1 cellular context compared by ENCODE assay signal in genomic region chr9:35691757-35692301, GRCh38.
TF ChIP-seq lines count a peak whose summit lies in the region.

No MANE protein-coding gene starts in this region.

TF ChIP-seq in HCT116, 20 proteins besides CTCF, POLR2A, EP300 and RAD21 (continued from another document):
- no peak for TF ChIP-seq EZH2phosphoT487 (IDR thresholded peaks at IDR 0.05; ENCODE audit: borderline replicate concordance)
- no peak for TF ChIP-seq ZBTB33 (IDR thresholded peaks at IDR 0.05; ENCODE audit: extremely low read depth, insufficient replicate concordance, low read length)
- no peak for TF ChIP-seq ELF1 (IDR thresholded peaks at IDR 0.05; ENCODE audit: borderline replicate concordance, low read depth)
- no peak for TF ChIP-seq ZNF274 (IDR thresholded peaks at IDR 0.05; ENCODE audit: low read depth, low read length)
- no peak for TF ChIP-seq ZFX (IDR thresholded peaks at IDR 0.05)
- TF ChIP-seq CEBPB (IDR thresholded peaks at IDR 0.05; ENCODE audit: low read depth): no peak
- TF ChIP-seq SP1 (IDR thresholded peaks at IDR 0.05; ENCODE audit: low read depth): no peak
- TF ChIP-seq FOSL1 (IDR thresholded peaks at IDR 0.05; ENCODE audit: low read depth): no peak
